Comparison of ENCODE assay signal across 23 cellular contexts in genomic region chr13:83716121-83716520, GRCh38.
"Had no signal": no experiment of that assay in that cellular context is flagged by ENCODE, and none has a peak within 500 bp of the region (broad histone marks: within the 10 kb centered on the region; RNA-seq: fewer than 3 reads in every experiment).

No MANE protein-coding gene starts in this region.

- H3K4me2 ChIP-seq: hepatocyte had no signal

- H3K27me3 ChIP-seq: body of pancreas, cardiac muscle cell, hepatocyte, left lung, neutrophil, spleen, upper lobe of left lung had no signal

- H3K4me3 ChIP-seq: body of pancreas, cardiac muscle cell, hepatocyte, left lung, ovary, prostate gland, spleen, upper lobe of left lung had no signal

- ATAC-seq: activated CD4-positive, alpha-beta T cell treated with anti-CD3 and anti-CD28 coated beads for 36 hours; activated T-cell treated with anti-CD3 and anti-CD28 coated beads, Interleukin-2, amount 50 U/mL, for 4 hours; body of pancreas; left lung; naive thymus-derived CD8-positive, alpha-beta T cell had no signal

- DNase-seq: activated B cell treated with CpG ODN at 0.5 μM for 24 hours; activated CD4-positive, alpha-beta T cell treated with anti-CD3 and anti-CD28 coated beads for 36 hours; activated CD4-positive, alpha-beta T cell treated with anti-CD3 and anti-CD28 coated beads, Interleukin-2, amount 50 U/mL, for 48 hours; activated CD8-positive, alpha-beta memory T cell treated with anti-CD3 and anti-CD28 coated beads, Interleukin-2, amount 50 U/mL, for 48 hours; activated naive CD4-positive, alpha-beta T cell treated with Interleukin-2 at 50 U/mL for 16 hours; activated naive CD8-positive, alpha-beta T cell treated with anti-CD3 and anti-CD28 coated beads for 36 hours; activated T-cell treated with anti-CD3 and anti-CD28 coated beads, Interleukin-2, amount 50 U/mL, for 4 hours; body of pancreas; glutamatergic neuron; immature natural killer cell; kidney glomerular epithelial cell; left lung; naive thymus-derived CD8-positive, alpha-beta T cell; ovary; spleen; stimulated activated CD4-positive, alpha-beta T cell treated with anti-CD3 and anti-CD28 coated beads, Interleukin-4, amount 100 ng/mL, for 1 hour; stimulated activated naive CD4-positive, alpha-beta T cell; T-helper 1 cell; upper lobe of left lung had no signal

- H3K79me2 ChIP-seq: hepatocyte had no signal

- H2AFZ ChIP-seq: hepatocyte had no signal

- H3K9me3 ChIP-seq: body of pancreas, left lung, neutrophil, ovary, prostate gland, upper lobe of left lung had no signal

- H3K27ac ChIP-seq: body of pancreas, cardiac muscle cell, hepatocyte, left lung, neutrophil, ovary, prostate gland, spleen, upper lobe of left lung had no signal

- H3K36me3 ChIP-seq: cardiac muscle cell, left lung, neutrophil, ovary, prostate gland, spleen, upper lobe of left lung had no signal

- H3K4me1 ChIP-seq: body of pancreas, left lung, prostate gland, spleen, upper lobe of left lung had no signal
